ENCODE assay signal across 9 cellular contexts in the genomic region with DNA sequence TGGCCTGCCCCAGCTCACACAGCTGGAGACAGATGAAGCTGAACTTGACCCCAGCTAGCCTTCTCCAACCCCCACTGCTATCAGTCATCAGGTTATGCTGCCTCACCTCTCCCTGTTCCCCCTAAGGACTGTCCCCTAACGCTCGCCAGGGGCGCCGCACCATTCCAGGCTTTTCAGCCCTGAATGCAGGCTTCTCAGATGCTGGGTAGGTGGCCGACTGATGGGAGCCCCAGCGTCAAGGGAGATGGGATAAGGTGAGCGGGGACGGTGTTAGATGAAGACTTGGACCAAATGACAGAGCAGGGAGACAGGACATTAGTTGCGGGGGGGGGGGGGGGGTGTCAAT. TPM values are rescaled to one million over a fixed set of nuclear protein-coding genes. Genes with fewer than 3 reads are reported as not detected.
DNase-seq lines count a peak whose midpoint lies in the region; ATAC-seq and TF ChIP-seq lines count a peak whose summit lies in the region.
"Had no signal": no experiment of that assay in that cellular context is flagged by ENCODE, and none has a peak within 500 bp of the region (broad histone marks: within the 10 kb centered on the region; RNA-seq: fewer than 3 reads in every experiment).

No MANE protein-coding gene starts in this region.

- POLR2A ChIA-PET in CD8-positive, alpha-beta T cell (lab: Charles Lee), result no interaction called here
- POLR2A ChIA-PET in RWPE1 (lab: Yijun Ruan, JAX; ENCODE audit: low non-redundant PET), result no interaction called here

- H3K79me2 ChIP-seq in neural progenitor cell (ENCODE audit: low read depth), result no peaks in the 10 kb centered on the region

- no peaks in the 10 kb centered on the region for H3K9me3 ChIP-seq in CD8-positive, alpha-beta T cell (ENCODE audit: low read length)
- H3K9me3 ChIP-seq in neural progenitor cell (ENCODE audit: low read depth), result no peaks in the 10 kb centered on the region

- no peaks in the 10 kb centered on the region for H4K20me1 ChIP-seq in neural progenitor cell (ENCODE audit: low read depth)

- no peaks in the 10 kb centered on the region for H3K4me1 ChIP-seq in CD8-positive, alpha-beta T cell (ENCODE audit: insufficient read depth, low read length)
- H3K4me1 ChIP-seq in neural progenitor cell, result no peaks in the 10 kb centered on the region

- no peak overlapping the region for H3K9ac ChIP-seq in neural progenitor cell

- CTCF ChIA-PET in CD8-positive, alpha-beta T cell (lab: Charles Lee), result interaction anchor here (0.7 to 7.0 kb wide), 16 partner anchors 9 to 1469 kb away, joined by 3 to 38 read pairs (median 4); no protein-coding TSS in a partner anchor
- CTCF ChIA-PET in RWPE1 (lab: Yijun Ruan, JAX), result interaction anchor here (0.5 to 1.7 kb wide), 16 partner anchors 9 to 873 kb away, joined by 3 to 8 read pairs (median 4); partner anchors contain the start of gene TLL2

- ATAC-seq in CD8-positive, alpha-beta T cell, result no peak
- no peak for ATAC-seq in HG02759 (IDR thresholded peaks at IDR 0.05; ENCODE audit: unreplicated experiment)

- intact Hi-C loops in CD8-positive, alpha-beta T cell (cut with DNase I, micrococcal nuclease), result no loop called here

- peak overlapping the region; percentile 98 for H2AFZ ChIP-seq in neural progenitor cell (replicated peaks)

- H3F3A ChIP-seq in neural progenitor cell (ENCODE audit: low read depth), result no peaks in the 10 kb centered on the region

- DNase-seq in CD8-positive, alpha-beta T cell, result no peak
- DNase-seq in HuH-7.5 (ENCODE audit: low spot score) (peak; percentile 36), chondrocyte (ENCODE audit: low spot score) (no peak), neural progenitor cell (ENCODE audit: low spot score) (peak; percentile 59), hepatic stellate cell (ENCODE audit: low spot score) (no peak), RWPE1 (ENCODE audit: low spot score) (no peak), NCI-H774 (lab: John Stamatoyannopoulos, UW) (no peak)

- H3K27me3 ChIP-seq in CD8-positive, alpha-beta T cell (ENCODE audit: insufficient read depth, low read length), result no peaks in the 10 kb centered on the region
- H3K27me3 ChIP-seq in neural progenitor cell, result peaks cover 10% of the 10 kb centered on the region

- H3K36me3 ChIP-seq in CD8-positive, alpha-beta T cell (ENCODE audit: insufficient read depth, low read length), result no peaks in the 10 kb centered on the region
- H3K36me3 ChIP-seq in neural progenitor cell, result no peaks in the 10 kb centered on the region

- no peaks in the 10 kb centered on the region for H3K9me3 Mint-ChIP-seq in CD8-positive, alpha-beta T cell
- no peaks in the 10 kb centered on the region for H3K9me3 Mint-ChIP-seq in chondrocyte (ENCODE audit: low read depth)
- no peaks in the 10 kb centered on the region for H3K9me3 Mint-ChIP-seq in neural progenitor cell

- H3K27ac Mint-ChIP-seq in CD8-positive, alpha-beta T cell, result no peak overlapping the region
- H3K27ac Mint-ChIP-seq in chondrocyte (ENCODE audit: unreplicated experiment) (no peak overlapping the region), neural progenitor cell (no peak overlapping the region)

- H3K4me2 ChIP-seq in neural progenitor cell, result peak overlapping the region; percentile 87

- peak overlapping the region; percentile 80 for H3K4me3 Mint-ChIP-seq in CD8-positive, alpha-beta T cell
- H3K4me3 Mint-ChIP-seq in chondrocyte (ENCODE audit: unreplicated experiment) (peak overlapping the region; percentile 77), neural progenitor cell (peak overlapping the region; percentile 0)

- no peak for TF ChIP-seq CTCF in CD8-positive, alpha-beta T cell (IDR thresholded peaks at IDR 0.05)
- TF ChIP-seq CTCF in chondrocyte (IDR thresholded peaks at IDR 0.05) (no peak), neural progenitor cell (IDR thresholded peaks at IDR 0.05) (peak; percentile 17), RWPE1 (conservative IDR thresholded peaks at IDR 0.05; ENCODE audit: low read depth) (no peak)

- no peaks in the 10 kb centered on the region for H3K36me3 Mint-ChIP-seq in CD8-positive, alpha-beta T cell
- H3K36me3 Mint-ChIP-seq in chondrocyte (ENCODE audit: low read depth), result no peaks in the 10 kb centered on the region
- H3K36me3 Mint-ChIP-seq in neural progenitor cell, result peaks cover 2% of the 10 kb centered on the region

- H3K27me3 Mint-ChIP-seq in CD8-positive, alpha-beta T cell (ENCODE audit: low read depth), result no peaks in the 10 kb centered on the region
- H3K27me3 Mint-ChIP-seq in chondrocyte (ENCODE audit: low read depth) (peaks cover 7% of the 10 kb centered on the region), neural progenitor cell (ENCODE audit: insufficient read depth, low read depth) (peaks cover 12% of the 10 kb centered on the region)

- no peak overlapping the region for H3K4me3 ChIP-seq in CD8-positive, alpha-beta T cell (ENCODE audit: low read depth, low read length)
- peak overlapping the region; percentile 49 for H3K4me3 ChIP-seq in neural progenitor cell

- H3K27ac ChIP-seq in CD8-positive, alpha-beta T cell (ENCODE audit: low read depth, low read length), result no peak overlapping the region
- H3K27ac ChIP-seq in neural progenitor cell (no peak overlapping the region), RWPE1 (no peak overlapping the region)

- H3K4me1 Mint-ChIP-seq in CD8-positive, alpha-beta T cell (ENCODE audit: low read depth), result peaks cover 11% of the 10 kb centered on the region
- H3K4me1 Mint-ChIP-seq in chondrocyte (ENCODE audit: low read depth) (peaks cover 15% of the 10 kb centered on the region), neural progenitor cell (peaks cover 23% of the 10 kb centered on the region)

RNA-seq across cellular contexts. Expression of gene OPALIN, which starts 15.8 kb away (rescaled TPM):
- total RNA-seq in CD8-positive, alpha-beta T cell, result not detected
- not detected in 3 replicates for total RNA-seq in chondrocyte
- total RNA-seq in neural progenitor cell (ENCODE audit: low replicate concordance), result not detected in 2 replicates
- total RNA-seq: cerebellum had no signal

Comparison
In these comparisons a context has a peak if more than half of its experiments do, and no peak if none do; other contexts are left out.
1. DNase-seq: peak in HuH-7.5 (single experiment) and neural progenitor cell (single experiment); none in CD8-positive, alpha-beta T cell (0 of 7), chondrocyte (single experiment), hepatic stellate cell (single experiment), RWPE1 (single experiment) and NCI-H774 (single experiment).
2. H3K4me3 Mint-ChIP-seq: peak in every context shown above with its lines; median percentile 80 in CD8-positive, alpha-beta T cell; 77 in chondrocyte; 0 in neural progenitor cell.